13 cellular contexts compared by ENCODE assay signal in the genomic region with DNA sequence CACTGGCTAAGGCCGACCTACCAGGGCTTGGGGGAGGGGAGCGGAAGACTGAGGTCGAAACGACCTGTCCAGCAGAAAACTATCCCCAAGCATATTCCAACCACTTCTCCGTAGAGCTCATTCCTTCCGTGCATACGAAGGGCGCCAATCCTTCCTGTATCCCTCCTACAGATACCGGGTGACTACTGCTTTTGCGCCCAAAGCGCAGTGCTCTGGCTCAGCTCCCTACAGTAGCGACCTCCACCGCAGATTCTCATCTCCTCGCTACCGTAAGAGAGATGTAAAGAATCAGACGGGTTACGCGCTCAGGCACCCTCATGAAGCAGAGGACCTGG. TPM values are rescaled to one million over a fixed set of nuclear protein-coding genes. Genes with fewer than 3 reads are reported as not detected.
A peak's percentile ranks its signal among the peaks of the same experiment; 100 is the strongest.
DNase-seq lines count a peak whose midpoint lies in the region; ATAC-seq, FAIRE-seq and TF ChIP-seq lines count a peak whose summit lies in the region.
"Had no signal": no experiment of that assay in that cellular context is flagged by ENCODE, and none has a peak within 500 bp of the region (broad histone marks: within the 10 kb centered on the region; RNA-seq: fewer than 3 reads in every experiment).

No MANE protein-coding gene starts in this region.

- H3K4me1 ChIP-seq in astrocyte (ENCODE audit: insufficient read depth, low read length) (peaks cover 38% of the 10 kb centered on the region), mesodermal cell (ENCODE audit: control insufficient read depth, insufficient read depth, low read length, poor library complexity, severe bottlenecking) (peaks cover 34% of the 10 kb centered on the region), stomach (peaks cover 29 to 94% (median 67%) of the 10 kb centered on the region in 4 donors), small intestine (ENCODE audit: control insufficient read depth in 2 of 2, insufficient read depth in 1 of 2, low read depth in 1 of 2, low read length in 1 of 2) (peaks cover 2 to 3% of the 10 kb centered on the region in 2 donors)

- H3K9me3 Mint-ChIP-seq in activated T-cell treated with anti-CD3 and anti-CD28 coated beads, Interleukin-2, amount 50 U/mL, for 4 hours: no peaks in the 10 kb centered on the region
- H3K9me3 Mint-ChIP-seq in astrocyte (ENCODE audit: unreplicated experiment): no peaks in the 10 kb centered on the region

- H3K36me3 Mint-ChIP-seq in activated T-cell treated with anti-CD3 and anti-CD28 coated beads, Interleukin-2, amount 50 U/mL, for 4 hours (ENCODE audit: insufficient read depth): peaks cover 28% of the 10 kb centered on the region
- H3K36me3 Mint-ChIP-seq in astrocyte (ENCODE audit: low read depth, unreplicated experiment): peaks cover 34% of the 10 kb centered on the region

- peak overlapping the region; percentile 58 for H3K4me3 Mint-ChIP-seq in activated T-cell treated with anti-CD3 and anti-CD28 coated beads, Interleukin-2, amount 50 U/mL, for 4 hours
- peak overlapping the region; percentile 40 for H3K4me3 Mint-ChIP-seq in astrocyte (ENCODE audit: unreplicated experiment)

- peaks cover 5% of the 10 kb centered on the region for H3K36me3 ChIP-seq in astrocyte (ENCODE audit: insufficient read depth, low read length)
- peaks cover 85% of the 10 kb centered on the region for H3K36me3 ChIP-seq in mesodermal cell (ENCODE audit: control insufficient read depth, insufficient read depth, low read length)
- H3K36me3 ChIP-seq in stomach: peaks cover 5 to 56% (median 27%) of the 10 kb centered on the region in 4 donors
- peaks cover 12% of the 10 kb centered on the region in 2 donors for H3K36me3 ChIP-seq in small intestine (ENCODE audit: control insufficient read depth in 2 of 2, insufficient read depth in 2 of 2, low read length in 2 of 2)

- H3K9me3 ChIP-seq in astrocyte (ENCODE audit: insufficient read depth, low read depth, low read length): no peaks in the 10 kb centered on the region
- H3K9me3 ChIP-seq in mesodermal cell (ENCODE audit: control insufficient read depth, low read length): peaks cover 3% of the 10 kb centered on the region
- H3K9me3 ChIP-seq in stomach: no peaks in the 10 kb centered on the region
- H3K9me3 ChIP-seq in small intestine (ENCODE audit: control insufficient read depth, low read depth): no peaks in the 10 kb centered on the region

- no peaks in the 10 kb centered on the region for H3K27me3 ChIP-seq in astrocyte (ENCODE audit: insufficient read depth, low read length)
- H3K27me3 ChIP-seq in stomach: no peaks in the 10 kb centered on the region
- no peaks in the 10 kb centered on the region for H3K27me3 ChIP-seq in small intestine (ENCODE audit: control insufficient read depth in 2 of 2, insufficient read depth in 2 of 2, low read length in 2 of 2)

- TF ChIP-seq CTCF in astrocyte (IDR thresholded peaks at IDR 0.05; ENCODE audit: insufficient read depth, low read depth, low read length) (no peak), stomach (IDR thresholded peaks at IDR 0.05) (no peak)

- ATAC-seq in activated T-cell treated with anti-CD3 and anti-CD28 coated beads, Interleukin-2, amount 50 U/mL, for 4 hours: peak in 1 of 2 donors; percentile 33
- no peak for ATAC-seq in HG03442 (IDR thresholded peaks at IDR 0.05; ENCODE audit: unreplicated experiment)

- intact Hi-C loops in stomach (cut with DNase I; ENCODE audit: low total_unique reads): loop anchor here (10.0 kb wide), 1 partner anchor 116 kb away; no protein-coding TSS in a partner anchor

- H3K27ac ChIP-seq in astrocyte (ENCODE audit: low read depth, low read length) (no peak overlapping the region), mesodermal cell (ENCODE audit: low read depth, low read length, severe bottlenecking) (no peak overlapping the region), stomach (peak overlapping the region in 3 of 5 donors; percentile 45 to 83 (median 50)), small intestine (ENCODE audit: low read depth in 1 of 2, low read length in 1 of 2) (no peak overlapping the region)

- no peak overlapping the region for H3K4me3 ChIP-seq in astrocyte (ENCODE audit: insufficient read depth, low read depth, low read length)
- H3K4me3 ChIP-seq in mesodermal cell (ENCODE audit: extremely low read depth, insufficient read depth, low read length, poor library complexity, severe bottlenecking): peak overlapping the region; percentile 46
- no peak overlapping the region for H3K4me3 ChIP-seq in stomach
- H3K4me3 ChIP-seq in small intestine (ENCODE audit: low read depth in 1 of 2, low read length in 2 of 2): no peak overlapping the region

- FAIRE-seq in astrocyte (lab: Jason Lieb, UNC): no peak
- FAIRE-seq in small intestine (lab: Jason Lieb, UNC): no peak

- H3K4me1 Mint-ChIP-seq in activated T-cell treated with anti-CD3 and anti-CD28 coated beads, Interleukin-2, amount 50 U/mL, for 4 hours (ENCODE audit: low read depth): peaks cover 48% of the 10 kb centered on the region
- peaks cover 23% of the 10 kb centered on the region for H3K4me1 Mint-ChIP-seq in astrocyte (ENCODE audit: low read depth, unreplicated experiment)

- no peak overlapping the region for H3K9ac ChIP-seq in astrocyte (ENCODE audit: low read length)

- H2AFZ ChIP-seq in astrocyte (ENCODE audit: low read depth, low read length): no peak overlapping the region

- DNase-seq in activated T-cell treated with anti-CD3 and anti-CD28 coated beads, Interleukin-2, amount 50 U/mL, for 4 hours: no peak
- no peak for DNase-seq in activated T-cell treated with anti-CD3 and anti-CD28 coated beads for 4 hours
- DNase-seq in astrocyte (ENCODE audit: low read depth): no peak
- peak; percentile 22 for DNase-seq in stomach
- no peak for DNase-seq in SKM-1 treated with dmso at 0.1 percent for 144 hours (lab: John Stamatoyannopoulos, UW; ENCODE audit: unreplicated experiment)
- DNase-seq in small intestine: no peak
- DNase-seq: activated CD4-positive, CD25-positive, alpha-beta regulatory T cell; cortex of kidney; DMS79 treated with DMSO at 0.1 percent for 48 hours; NCI-H146; SHP77 treated with DMSO at 0.1 percent for 48 hours had no signal

- 64 to 75% methylated on average over 9 to 15 of the region's 18 CpGs for WGBS in mesodermal cell (ENCODE audit: insufficient coverage in 2 of 2), 2 experiments
- 92 to 96% (median 94%) methylated on average over 18 of the region's 18 CpGs for WGBS in stomach, 5 donors
- 85 to 95% (median 91%) methylated on average over 18 of the region's 18 CpGs for WGBS in small intestine, 3 donors

- H4K20me1 ChIP-seq in astrocyte (ENCODE audit: insufficient read depth, low read length): peaks cover 99% of the 10 kb centered on the region

- H3K79me2 ChIP-seq in astrocyte (ENCODE audit: insufficient read depth, low read length): peaks cover 92% of the 10 kb centered on the region

- H3K4me2 ChIP-seq in astrocyte (ENCODE audit: low read length): peak overlapping the region; percentile 81

- H3K27me3 Mint-ChIP-seq in activated T-cell treated with anti-CD3 and anti-CD28 coated beads, Interleukin-2, amount 50 U/mL, for 4 hours (ENCODE audit: low read depth): no peaks in the 10 kb centered on the region
- H3K27me3 Mint-ChIP-seq in astrocyte (ENCODE audit: low read depth, unreplicated experiment): no peaks in the 10 kb centered on the region

- TF ChIP-seq EP300 in stomach (IDR thresholded peaks at IDR 0.05): no peak

- no peak for TF ChIP-seq POLR2A in stomach (IDR thresholded peaks at IDR 0.05)

- no peak overlapping the region for H3K27ac Mint-ChIP-seq in astrocyte (ENCODE audit: unreplicated experiment)

RNA-seq across cellular contexts. Expression of gene NNAT, which starts 0.7 kb away (rescaled TPM):
- under 1 TPM in 1 of 3 donors, not detected in 2; 0.42 TPM for total RNA-seq in activated T-cell treated with anti-CD3 and anti-CD28 coated beads, Interleukin-2, amount 50 U/mL, for 4 hours
- total RNA-seq in astrocyte (3.1 and 3.6 TPM in 2 replicates), stomach (10 to 100 TPM in 3 of 5 donors, 1 to 10 TPM in 2; 8.8 to 65.2 (median 16.8) TPM)
- polyA plus RNA-seq in mesodermal cell (2013, experiment 1 of 2): 83.6 TPM
- 87.7 TPM for polyA plus RNA-seq in mesodermal cell (2013, experiment 2 of 2)
- polyA plus RNA-seq in stomach (1 to 10 TPM; 2.8 to 8.2 (median 5.9) TPM), small intestine (10 to 100 TPM in 1 of 3 donors, 1 to 10 TPM in 1, not detected in 1; 2.7 to 10.6 TPM)

RNA-seq across cellular contexts. Expression of gene BLCAP, which starts 7.3 kb away (rescaled TPM):
- total RNA-seq in activated T-cell treated with anti-CD3 and anti-CD28 coated beads, Interleukin-2, amount 50 U/mL, for 4 hours: 10 to 100 TPM; 31.8 to 37.9 (median 32.1) TPM
- total RNA-seq in astrocyte (96.5 and 111 TPM in 2 replicates), stomach (10 to 100 TPM; 12.5 to 84.4 (median 56.5) TPM)
- 52.8 TPM for polyA plus RNA-seq in mesodermal cell (2013, experiment 1 of 2)
- 45.0 TPM for polyA plus RNA-seq in mesodermal cell (2013, experiment 2 of 2)
- polyA plus RNA-seq in stomach (10 to 100 TPM; 28.7 to 64.6 (median 33.0) TPM), small intestine (10 to 100 TPM; 57.3 to 67.8 (median 63.8) TPM)

Comparison
In these comparisons a context has a peak if more than half of its experiments do, and no peak if none do; other contexts are left out.
1. H3K27ac ChIP-seq: peak in stomach (3 of 5); none in astrocyte (single experiment), mesodermal cell (single experiment) and small intestine (0 of 2).